ENCODE assay signal across 1 cellular context in genomic region chrX:24590111-24590510, GRCh38.
TF ChIP-seq lines count a peak whose summit lies in the region.

No MANE protein-coding gene starts in this region.

TF ChIP-seq in A549, 52 proteins besides CTCF, POLR2A, EP300 and RAD21 (continued from another document):
- TF ChIP-seq RCOR1 (IDR thresholded peaks at IDR 0.05; ENCODE audit: low read depth, low read length) (no peak), MAZ (IDR thresholded peaks at IDR 0.05; ENCODE audit: borderline replicate concordance, low read depth, low read length) (no peak), RFX5 (IDR thresholded peaks at IDR 0.05) (no peak), PHF8 (IDR thresholded peaks at IDR 0.05; ENCODE audit: borderline replicate concordance, low read depth) (no peak), HEYL (CRISPR knock-in tag; IDR thresholded peaks at IDR 0.05) (no peak), CHD2 (IDR thresholded peaks at IDR 0.05; ENCODE audit: low read length, partially characterized antibody) (no peak), HOXB5 (CRISPR knock-in tag; IDR thresholded peaks at IDR 0.05) (no peak), REST (IDR thresholded peaks at IDR 0.05) (no peak), RNF2 (IDR thresholded peaks at IDR 0.05; ENCODE audit: borderline replicate concordance, low read depth) (no peak), CHD4 (IDR thresholded peaks at IDR 0.05; ENCODE audit: borderline replicate concordance) (no peak), JUN (IDR thresholded peaks at IDR 0.05) (no peak), MAFK (IDR thresholded peaks at IDR 0.05; ENCODE audit: partially characterized antibody) (no peak), HOXB13 (CRISPR knock-in tag; IDR thresholded peaks at IDR 0.05; ENCODE audit: low read depth) (no peak), GATA3 (IDR thresholded peaks at IDR 0.05; ENCODE audit: borderline replicate concordance) (no peak), EHF (CRISPR knock-in tag; IDR thresholded peaks at IDR 0.05) (no peak), ESRRA (IDR thresholded peaks at IDR 0.05; ENCODE audit: borderline replicate concordance, low read length) (no peak), ZFP36 (IDR thresholded peaks at IDR 0.05; ENCODE audit: borderline replicate concordance, partially characterized antibody) (no peak), ELK1 (IDR thresholded peaks at IDR 0.05; ENCODE audit: low read depth, low read length) (no peak)
- TF ChIP-seq, protein P1, sequence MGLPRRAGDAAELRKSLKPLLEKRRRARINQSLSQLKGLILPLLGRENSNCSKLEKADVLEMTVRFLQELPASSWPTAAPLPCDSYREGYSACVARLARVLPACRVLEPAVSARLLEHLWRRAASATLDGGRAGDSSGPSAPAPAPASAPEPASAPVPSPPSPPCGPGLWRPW (IDR thresholded peaks at IDR 0.05): no peak
